In genomic region chr17:42531455-42532354, GRCh38 we compare ENCODE assay signal across 8 cellular contexts. TPM values are rescaled to one million over a fixed set of nuclear protein-coding genes. Genes with fewer than 3 reads are reported as not detected.
DNase-seq lines count a peak whose midpoint lies in the region; ATAC-seq and TF ChIP-seq lines count a peak whose summit lies in the region.

No MANE protein-coding gene starts in this region.

- in situ Hi-C loops in KBM-7 (cut with MboI; ENCODE audit: low pct_unique_long_range_greater_than_20kb, low sequenced_read_pairs): no loop called here

- H3K4me3 ChIP-seq in ascending aorta: peak overlapping the region; percentile 57 to 73

- H3K9me3 ChIP-seq in ascending aorta: no peaks in the 10 kb centered on the region

- intact Hi-C loops in ascending aorta (cut with DNase I): no loop called here

- peaks cover 8 to 29% of the 10 kb centered on the region in 2 donors for H3K4me1 ChIP-seq in ascending aorta

- H3K27me3 ChIP-seq in ascending aorta: no peaks in the 10 kb centered on the region

- DNase-seq in DMS53 treated with DMSO at 0.1 percent for 48 hours (lab: John Stamatoyannopoulos, UW; ENCODE audit: unreplicated experiment) (peak; percentile 77), KBM-7 (peak; percentile 58), SKM-1 treated with dmso at 0.1 percent for 144 hours (lab: John Stamatoyannopoulos, UW; ENCODE audit: unreplicated experiment) (peak; percentile 51), ascending aorta (ENCODE audit: low spot score in 2 of 2) (peak in 1 of 2 donors; percentile 84), hippocampal formation (lab: John Stamatoyannopoulos, UW) (peak; percentile 42 to 60), retina (peak; percentile 77), NCI-H187 treated with DMSO at 0.1 percent for 48 hours (lab: John Stamatoyannopoulos, UW) (no peak)

- peak overlapping the region; percentile 63 to 84 for H3K27ac ChIP-seq in ascending aorta

- ATAC-seq in GM19395 (IDR thresholded peaks at IDR 0.05; ENCODE audit: unreplicated experiment): no peak

- TF ChIP-seq CTCF in ascending aorta (IDR thresholded peaks at IDR 0.05): peak; percentile 62 to 82 (median 64)

- H3K36me3 ChIP-seq in ascending aorta: no peaks in the 10 kb centered on the region

RNA-seq across cellular contexts. Expression of gene NAGLU, which starts 4.3 kb away (rescaled TPM):
- total RNA-seq in ascending aorta: 94.7 TPM

RNA-seq across cellular contexts. Expression of gene HSD17B1, which starts 21.0 kb away (rescaled TPM):
- not detected for total RNA-seq in ascending aorta

RNA-seq across cellular contexts. Expression of gene COASY, which starts 30.2 kb away (rescaled TPM):
- total RNA-seq in ascending aorta: 10.9 TPM

RNA-seq across cellular contexts. Expression of gene MLX, which starts 35.2 kb away (rescaled TPM):
- 15.8 TPM for total RNA-seq in ascending aorta

RNA-seq across cellular contexts. Expression of gene PSMC3IP, which starts 45.8 kb away (rescaled TPM):
- 2.9 TPM for total RNA-seq in ascending aorta
